13 cellular contexts compared by ENCODE assay signal in genomic region chr12:3453947-3454675, GRCh38. TPM values are rescaled to one million over a fixed set of nuclear protein-coding genes. Genes with fewer than 3 reads are reported as not detected.
A peak's percentile ranks its signal among the peaks of the same experiment; 100 is the strongest.
DNase-seq lines count a peak whose midpoint lies in the region; ATAC-seq, FAIRE-seq and TF ChIP-seq lines count a peak whose summit lies in the region.
"Had no signal": no experiment of that assay in that cellular context is flagged by ENCODE, and none has a peak within 500 bp of the region (broad histone marks: within the 10 kb centered on the region; RNA-seq: fewer than 3 reads in every experiment).

No MANE protein-coding gene starts in this region.

- TF ChIP-seq CTCF in SK-N-SH (IDR thresholded peaks at IDR 0.05), result no peak
- no peak for TF ChIP-seq CTCF in fibroblast of the aortic adventitia (IDR thresholded peaks at IDR 0.05; ENCODE audit: insufficient read depth, low read length)

- H4K20me1 ChIP-seq in SK-N-SH (ENCODE audit: insufficient read depth), result no peaks in the 10 kb centered on the region

- FAIRE-seq in RCC 7860 (lab: Jason Lieb, UNC), result peak; percentile 36
- FAIRE-seq in GM12891 (lab: Jason Lieb, UNC), result no peak
- FAIRE-seq: A204.1 had no signal

- POLR2A ChIA-PET in SK-N-SH (lab: Yijun Ruan, JAX), result no interaction called here

- no peak for TF ChIP-seq POLR2A in GM12891 (IDR thresholded peaks at IDR 0.05; ENCODE audit: low read depth, low read length)

- 58% methylated on average over 18 of the region's 25 CpGs for WGBS in SK-N-SH (ENCODE audit: low lambda C conversion rate)

- H3K4me3 ChIP-seq in SK-N-SH (ENCODE audit: low read depth in 2 of 2, low read length in 1 of 2), result no peak overlapping the region
- no peak overlapping the region for H3K4me3 ChIP-seq in fibroblast of the aortic adventitia (ENCODE audit: low read depth, low read length)
- H3K4me3 ChIP-seq: thoracic aorta had no signal

- no peak overlapping the region for H3K27ac ChIP-seq in SK-N-SH (ENCODE audit: low read depth in 2 of 2, low read length in 1 of 2)
- H3K27ac ChIP-seq: esophagus squamous epithelium, thoracic aorta had no signal

- H3K4me1 ChIP-seq in SK-N-SH (ENCODE audit: control insufficient read depth in 1 of 2, insufficient read depth in 2 of 2, low read depth in 1 of 2, low read length in 1 of 2), result no peaks in the 10 kb centered on the region

- H3K79me2 ChIP-seq in SK-N-SH (ENCODE audit: insufficient read depth), result no peaks in the 10 kb centered on the region

- H3K9me2 ChIP-seq in SK-N-SH, result no peaks in the 10 kb centered on the region

- H3K36me3 ChIP-seq in SK-N-SH (replicated peaks in 1 of 2; ENCODE audit: control insufficient read depth in 1 of 2, insufficient read depth in 2 of 2, low read length in 1 of 2), result no peaks in the 10 kb centered on the region
- H3K36me3 ChIP-seq: esophagus squamous epithelium, thoracic aorta had no signal

- no peaks in the 10 kb centered on the region for H3K9me3 ChIP-seq in SK-N-SH
- H3K9me3 ChIP-seq: esophagus squamous epithelium, thoracic aorta had no signal

- H3F3A ChIP-seq in SK-N-SH (replicated peaks; ENCODE audit: insufficient read depth), result no peaks in the 10 kb centered on the region

- no peaks in the 10 kb centered on the region for H3K27me3 ChIP-seq in SK-N-SH (ENCODE audit: insufficient read depth)

- no peak for TF ChIP-seq RAD21 in SK-N-SH (IDR thresholded peaks at IDR 0.05; ENCODE audit: low read length)

- no peak overlapping the region for H3K4me2 ChIP-seq in SK-N-SH

- CTCF ChIA-PET in SK-N-SH (lab: Yijun Ruan, JAX), result interaction anchor here (0.5 to 5.7 kb wide), 2 partner anchors 155 to 336 kb away, joined by 3 to 26 read pairs; no protein-coding TSS in a partner anchor

- no peak overlapping the region for H3K9ac ChIP-seq in SK-N-SH

- no peak; the same call in 1 of the 3 replicates for ATAC-seq in SK-N-SH treated with all-trans-retinoic acid at 6 μM for 48 hours
- no peak for ATAC-seq in HG03097 (IDR thresholded peaks at IDR 0.05; ENCODE audit: low FRiP score, unreplicated experiment)
- no peak for ATAC-seq in GM18873 (IDR thresholded peaks at IDR 0.05; ENCODE audit: low FRiP score, unreplicated experiment)

- no peak overlapping the region for H2AFZ ChIP-seq in SK-N-SH (ENCODE audit: low read depth)

- TF ChIP-seq EP300 in SK-N-SH (IDR thresholded peaks at IDR 0.05; ENCODE audit: borderline replicate concordance in 1 of 2, low read depth in 1 of 2, low read length in 1 of 2), result no peak

- DNase-seq in SK-N-SH (no peak), RCC 7860 (ENCODE audit: low spot score) (peak; percentile 60), fibroblast of the aortic adventitia (ENCODE audit: low read depth) (peak; percentile 18), stromal cell of bone marrow (ENCODE audit: low read depth) (peak; percentile 29), GM12891 (ENCODE audit: insufficient read length, low spot score) (no peak)
- DNase-seq: esophagus squamous epithelium, midbrain, NCI-H510A had no signal

TF ChIP-seq in SK-N-SH, 30 proteins besides CTCF, POLR2A, EP300 and RAD21:
- TF ChIP-seq CHD2 (IDR thresholded peaks at IDR 0.05; ENCODE audit: low read length, partially characterized antibody) (no peak), FOXM1 (IDR thresholded peaks at IDR 0.05; ENCODE audit: low read depth) (no peak), MEF2A (IDR thresholded peaks at IDR 0.05; ENCODE audit: borderline replicate concordance, low read depth) (no peak), FOSL2 (IDR thresholded peaks at IDR 0.05; ENCODE audit: borderline replicate concordance, low read depth) (0 out of 2 replicates have a peak, but pooled peaks have one; percentile 11), USF1 (IDR thresholded peaks at IDR 0.05; ENCODE audit: borderline replicate concordance, low read depth) (peak; percentile 63; the same call in 1 of the 2 replicates)
TF ChIP-seq in SK-N-SH: peak in this region for 2.

TF ChIP-seq in SK-N-SH treated with all-trans-retinoic acid at 6 μM for 48 hours, 23 proteins besides CTCF, POLR2A, EP300 and RAD21 (continues in another document):
- no peak for TF ChIP-seq PPARA (CRISPR knock-in tag; IDR thresholded peaks at IDR 0.05; ENCODE audit: borderline replicate concordance)
- TF ChIP-seq GLIS3 (CRISPR knock-in tag; IDR thresholded peaks at IDR 0.05), result no peak
- TF ChIP-seq TCF4 (CRISPR knock-in tag; IDR thresholded peaks at IDR 0.05; ENCODE audit: borderline replicate concordance), result no peak
- TF ChIP-seq, protein P1, sequence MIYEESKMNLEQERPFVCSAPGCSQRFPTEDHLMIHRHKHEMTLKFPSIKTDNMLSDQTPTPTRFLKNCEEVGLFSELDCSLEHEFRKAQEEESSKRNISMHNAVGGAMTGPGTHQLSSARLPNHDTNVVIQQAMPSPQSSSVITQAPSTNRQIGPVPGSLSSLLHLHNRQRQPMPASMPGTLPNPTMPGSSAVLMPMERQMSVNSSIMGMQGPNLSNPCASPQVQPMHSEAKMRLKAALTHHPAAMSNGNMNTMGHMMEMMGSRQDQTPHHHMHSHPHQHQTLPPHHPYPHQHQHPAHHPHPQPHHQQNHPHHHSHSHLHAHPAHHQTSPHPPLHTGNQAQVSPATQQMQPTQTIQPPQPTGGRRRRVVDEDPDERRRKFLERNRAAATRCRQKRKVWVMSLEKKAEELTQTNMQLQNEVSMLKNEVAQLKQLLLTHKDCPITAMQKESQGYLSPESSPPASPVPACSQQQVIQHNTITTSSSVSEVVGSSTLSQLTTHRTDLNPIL (CRISPR knock-in tag; IDR thresholded peaks at IDR 0.05; ENCODE audit: low read depth), result no peak
- TF ChIP-seq CSDC2 (CRISPR knock-in tag; IDR thresholded peaks at IDR 0.05), result no peak
- TF ChIP-seq ESRRG (CRISPR knock-in tag; IDR thresholded peaks at IDR 0.05), result no peak
- no peak for TF ChIP-seq ZFP30 (CRISPR knock-in tag; IDR thresholded peaks at IDR 0.05)
- TF ChIP-seq OSR1 (CRISPR knock-in tag; IDR thresholded peaks at IDR 0.05), result no peak
- TF ChIP-seq ZFP3 (CRISPR knock-in tag; IDR thresholded peaks at IDR 0.05), result no peak
- TF ChIP-seq TOX (CRISPR knock-in tag; IDR thresholded peaks at IDR 0.05; ENCODE audit: borderline replicate concordance), result no peak
- TF ChIP-seq ZC3H10 (CRISPR knock-in tag; IDR thresholded peaks at IDR 0.05), result no peak

TF ChIP-seq in GM12891, 5 proteins besides CTCF, POLR2A, EP300 and RAD21:
- TF ChIP-seq SPI1 (IDR thresholded peaks at IDR 0.05; ENCODE audit: low read depth, low read length) (no peak), PAX5 (IDR thresholded peaks at IDR 0.05; ENCODE audit: insufficient read depth, low read length, severe bottlenecking) (no peak)
TF ChIP-seq in GM12891: peak in this region for 0.

RNA-seq across cellular contexts. Expression of gene PRMT8, which starts 36.9 kb away (rescaled TPM):
- not detected in 2 replicates for polyA plus RNA-seq in SK-N-SH (2012; rRNA removed)
- not detected in 2 replicates for polyA plus RNA-seq in SK-N-SH (2012; cell fraction: cytosol; rRNA removed)
- not detected in 2 replicates for polyA plus RNA-seq in SK-N-SH (2012; cell fraction: nucleus; rRNA removed)
- not detected in 2 replicates for total RNA-seq in fibroblast of the aortic adventitia (ENCODE audit: low replicate concordance)
- polyA plus RNA-seq in GM12891 (2012; ENCODE audit: low read depth, missing spikeins), result not detected
- total RNA-seq: esophagus squamous epithelium, thoracic aorta had no signal

Comparison
In these comparisons a context has a peak if more than half of its experiments do, and no peak if none do; other contexts are left out.
1. DNase-seq: peak in RCC 7860 (single experiment), fibroblast of the aortic adventitia (single experiment) and stromal cell of bone marrow (single experiment); none in SK-N-SH (single experiment) and GM12891 (single experiment).